Comparison of ENCODE assay signal across 8 cellular contexts in genomic region chr11:57568330-57568766, GRCh38. TPM values are rescaled to one million over a fixed set of nuclear protein-coding genes. Genes with fewer than 3 reads are reported as not detected.
DNase-seq lines count a peak whose midpoint lies in the region; ATAC-seq and TF ChIP-seq lines count a peak whose summit lies in the region.

No MANE protein-coding gene starts in this region.

- H3K27me3 Mint-ChIP-seq in brain, result peaks cover 7% of the 10 kb centered on the region

- H3K27ac Mint-ChIP-seq in brain, result peak overlapping the region; percentile 98 to 100 (median 100)

- TF ChIP-seq CTCF in AG09319 (IDR thresholded peaks at IDR 0.05; ENCODE audit: low read depth, low read length), result peak; percentile 97
- peak; percentile 6 to 17 for TF ChIP-seq CTCF in brain (conservative IDR thresholded peaks at IDR 0.05)

- no peaks in the 10 kb centered on the region for H3K9me3 ChIP-seq in SK-N-MC (ENCODE audit: low read depth, low read length)

- peaks cover 11% of the 10 kb centered on the region for H3K36me3 Mint-ChIP-seq in brain

- H3K27ac ChIP-seq in SK-N-MC, result no peak overlapping the region

- intact Hi-C loops in left colon (cut with DNase I, micrococcal nuclease), result no loop called here

- peaks cover 54% of the 10 kb centered on the region for H3K4me1 Mint-ChIP-seq in brain

- H3K36me3 ChIP-seq in SK-N-MC (ENCODE audit: insufficient read depth, low read length), result no peaks in the 10 kb centered on the region

- DNase-seq in AG09319 (ENCODE audit: extremely low read depth, low read depth), result peak; percentile 47
- DNase-seq in SK-N-MC (ENCODE audit: low read depth, low spot score), result peak; percentile 37
- peak; percentile 62 to 92 for DNase-seq in left colon
- peak; percentile 84 to 94 for DNase-seq in stimulated activated CD4-positive, alpha-beta T cell treated with anti-CD3 and anti-CD28 coated beads, Interleukin-4, amount 100 ng/mL, for 48 hours (ENCODE audit: low read depth in 2 of 2)
- DNase-seq in NCI-H1092 (lab: John Stamatoyannopoulos, UW), result no peak

- peak overlapping the region; percentile 75 for H3K9ac ChIP-seq in SK-N-MC (ENCODE audit: insufficient read length)

- peaks cover 0 to 2% (median 0%) of the 10 kb centered on the region in 5 experiments for H3K9me3 Mint-ChIP-seq in brain

- peak overlapping the region; percentile 98 to 100 (median 99) for H3K4me3 Mint-ChIP-seq in brain

- peak overlapping the region; percentile 98 for H3K4me3 ChIP-seq in SK-N-MC

- ATAC-seq in GM18861 (IDR thresholded peaks at IDR 0.05; ENCODE audit: unreplicated experiment) (peak; percentile 67), HG03378 (IDR thresholded peaks at IDR 0.05; ENCODE audit: unreplicated experiment) (peak; percentile 73), left colon (no peak)

RNA-seq across cellular contexts. Expression of gene UBE2L6, which starts 0.9 kb away (rescaled TPM):
- 115 TPM for polyA plus RNA-seq in brain (ENCODE audit: insufficient read depth, low read depth, low replicate concordance)
- total RNA-seq in left colon, result 10 to 100 TPM; 27.6 to 47.2 TPM

RNA-seq across cellular contexts. Expression of gene SERPING1, which starts 29.1 kb away (rescaled TPM):
- polyA plus RNA-seq in brain (ENCODE audit: insufficient read depth, low read depth, low replicate concordance), result 43.4 TPM
- total RNA-seq in left colon, result 10 to 100 TPM; 34.6 to 78.6 TPM

RNA-seq across cellular contexts. Expression of gene SMTNL1, which starts 31.0 kb away (rescaled TPM):
- not detected for polyA plus RNA-seq in brain (ENCODE audit: insufficient read depth, low read depth, low replicate concordance)
- not detected for total RNA-seq in left colon

RNA-seq across cellular contexts. Expression of gene TIMM10, which starts 37.8 kb away (rescaled TPM):
- 98.7 TPM for polyA plus RNA-seq in brain (ENCODE audit: insufficient read depth, low read depth, low replicate concordance)
- 10 to 100 TPM; 28.6 to 47.4 TPM for total RNA-seq in left colon

RNA-seq across cellular contexts. Expression of gene SLC43A1, which starts 52.8 kb away (rescaled TPM):
- 1.6 TPM for polyA plus RNA-seq in brain (ENCODE audit: insufficient read depth, low read depth, low replicate concordance)
- 1 to 10 TPM; 7.1 to 9.6 TPM for total RNA-seq in left colon
